Comparison of ENCODE assay signal across 26 cellular contexts in the genomic region with DNA sequence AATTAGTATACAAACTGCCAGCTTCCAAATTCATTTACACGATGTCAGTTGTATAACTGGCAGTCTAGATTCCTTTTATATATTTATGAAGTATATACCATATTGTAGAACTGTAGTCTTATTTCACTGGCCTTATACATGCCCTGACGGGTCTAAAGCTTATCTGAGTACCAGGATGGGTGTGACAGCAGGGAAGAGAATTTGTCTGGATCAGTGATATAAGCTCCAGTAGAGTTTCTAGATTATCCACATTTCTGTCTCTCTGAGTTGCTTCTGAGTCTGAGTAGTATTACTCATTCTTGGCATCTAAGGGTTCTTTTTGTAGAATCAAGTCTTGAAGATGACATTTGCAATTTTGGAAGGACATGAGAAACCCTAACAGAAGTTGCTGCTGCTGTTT.
A peak's percentile ranks its signal among the peaks of the same experiment; 100 is the strongest.
DNase-seq lines count a peak whose midpoint lies in the region; ATAC-seq, FAIRE-seq and TF ChIP-seq lines count a peak whose summit lies in the region.
"Had no signal": no experiment of that assay in that cellular context is flagged by ENCODE, and none has a peak within 500 bp of the region (broad histone marks: within the 10 kb centered on the region; RNA-seq: fewer than 3 reads in every experiment).

No MANE protein-coding gene starts in this region.

- H2BK5ac ChIP-seq in IMR-90 (ENCODE audit: low read depth, low read length, poor library complexity, severe bottlenecking) (no peak overlapping the region), mesendoderm (ENCODE audit: low read length) (no peak overlapping the region)

- H2BK120ac ChIP-seq in IMR-90 (ENCODE audit: low read depth, low read length) (no peak overlapping the region), mesendoderm (ENCODE audit: low read depth, low read length) (no peak overlapping the region)

- H2AK9ac ChIP-seq in IMR-90 (replicated peaks; ENCODE audit: low read depth, low read length, poor library complexity): no peak overlapping the region

- no peaks in the 10 kb centered on the region for H3K9me3 ChIP-seq in IMR-90 (ENCODE audit: control insufficient read depth, insufficient read depth, low read length)

- no peak overlapping the region for H3K14ac ChIP-seq in IMR-90 (replicated peaks; ENCODE audit: low read depth, low read length)

- CTCF ChIA-PET in IMR-90 (lab: Yijun Ruan, JAX): no interaction called here

- no peak for TF ChIP-seq POLR2A in IMR-90 (IDR thresholded peaks at IDR 0.05; ENCODE audit: low read depth, low read length)

- H3K79me1 ChIP-seq in IMR-90 (ENCODE audit: low read depth in 1 of 2, low read length in 2 of 2) (no peaks in the 10 kb centered on the region), mesendoderm (ENCODE audit: low read length) (no peaks in the 10 kb centered on the region)

- H3K23ac ChIP-seq in IMR-90 (ENCODE audit: low read depth, low read length) (no peak overlapping the region), mesendoderm (ENCODE audit: low read length) (no peak overlapping the region)

- no TSS peak for BruUV-seq in IMR-90 (replicated peaks; lab: Mats Ljungman, UMichigan)

- dilution Hi-C loops in IMR-90 (cut with HindIII; ENCODE audit: low sequenced_read_pairs, unreplicated experiment): no loop called here

- H4K91ac ChIP-seq in IMR-90 (ENCODE audit: insufficient read depth, low read depth, low read length): no peak overlapping the region

- no peaks in the 10 kb centered on the region for H3K9me1 ChIP-seq in IMR-90 (ENCODE audit: insufficient read depth, low read length)

- no peak overlapping the region for H2AFZ ChIP-seq in IMR-90 (replicated peaks; ENCODE audit: low read length, poor library complexity)

- H3K9ac ChIP-seq in IMR-90 (ENCODE audit: low read depth, low read length) (no peak overlapping the region), mesendoderm (ENCODE audit: low read length) (no peak overlapping the region)

- intact Hi-C loops in IMR-90 (cut with micrococcal nuclease): no loop called here

- ATAC-seq in IMR-90 (ENCODE audit: low read depth): peak; percentile 24
- ATAC-seq: HCT116 had no signal

- DNase-seq in IMR-90 (peak; percentile 25), bronchial epithelial cell (ENCODE audit: low read depth) (peak; percentile 79), fibroblast of mammary gland (ENCODE audit: low read depth) (peak; percentile 6), mesendoderm (peak; percentile 44), SKM-1 treated with dmso at 0.1 percent for 144 hours (lab: John Stamatoyannopoulos, UW; ENCODE audit: unreplicated experiment) (no peak), middle frontal gyrus (ENCODE audit: extremely low spot score, low spot score) (no peak), brain microvascular endothelial cell (no peak), NCI-H526 treated with DMSO at 0.1 percent for 48 hours (lab: John Stamatoyannopoulos, UW) (no peak)
- DNase-seq: Calu3; CD8-positive, alpha-beta memory T cell; DMS53; GDM1; Karpas-422; MV-4-11; NCI-H1694; NCI-H2081; NCI-H2171 treated with DMSO at 0.1 percent for 48 hours; NCI-H446; NCI-H69; NK-92 treated with Interleukin-12 subunit alpha and Interleukin-12 subunit beta, amount 100 ng/mL, for 24 hours; SIG-M5 had no signal

- no peak overlapping the region for H2BK15ac ChIP-seq in IMR-90 (ENCODE audit: low read depth, low read length)
- H2BK15ac ChIP-seq in mesendoderm (replicated peaks; ENCODE audit: low read depth): no peak overlapping the region

- H3K4me1 ChIP-seq in IMR-90 (ENCODE audit: control insufficient read depth, insufficient read depth, low read length) (no peaks in the 10 kb centered on the region), mesendoderm (ENCODE audit: control insufficient read depth, low read depth, low read length) (no peaks in the 10 kb centered on the region)

- H3K4me3 ChIP-seq in IMR-90 (ENCODE audit: insufficient read depth, low read depth, low read length) (no peak overlapping the region), bronchial epithelial cell (ENCODE audit: low read depth, low read length) (no peak overlapping the region), fibroblast of mammary gland (ENCODE audit: control insufficient read depth, low read depth, low read length) (no peak overlapping the region), mesendoderm (ENCODE audit: low read length) (no peak overlapping the region), brain microvascular endothelial cell (ENCODE audit: low read depth, low read length) (no peak overlapping the region)

- H3K27me3 ChIP-seq in IMR-90 (ENCODE audit: control insufficient read depth, insufficient read depth, low read length) (no peaks in the 10 kb centered on the region), bronchial epithelial cell (ENCODE audit: control insufficient read depth, insufficient read depth, low read length) (no peaks in the 10 kb centered on the region), mesendoderm (ENCODE audit: insufficient read depth, low read length, poor library complexity) (no peaks in the 10 kb centered on the region), brain microvascular endothelial cell (replicated peaks) (no peaks in the 10 kb centered on the region)

- H4K20me1 ChIP-seq in IMR-90 (ENCODE audit: insufficient read depth, low read length): no peaks in the 10 kb centered on the region

- H3K27ac ChIP-seq in IMR-90 (ENCODE audit: insufficient read depth, low read length): no peak overlapping the region
- no peak overlapping the region for H3K27ac ChIP-seq in mesendoderm (ENCODE audit: low read depth, low read length)
- no peak overlapping the region for H3K27ac ChIP-seq in brain microvascular endothelial cell
- H3K27ac ChIP-seq: C4-2B had no signal

- H3K36me3 ChIP-seq in IMR-90 (ENCODE audit: control insufficient read depth, insufficient read depth, low read length): no peaks in the 10 kb centered on the region
- no peaks in the 10 kb centered on the region for H3K36me3 ChIP-seq in bronchial epithelial cell (ENCODE audit: control insufficient read depth, insufficient read depth, low read length)
- no peaks in the 10 kb centered on the region for H3K36me3 ChIP-seq in mesendoderm (ENCODE audit: control insufficient read depth, insufficient read depth, low read length)
- H3K36me3 ChIP-seq in brain microvascular endothelial cell (replicated peaks): no peaks in the 10 kb centered on the region

- H3K18ac ChIP-seq in IMR-90 (ENCODE audit: low read depth, low read length): no peak overlapping the region; the same call in 1 of the 2 replicates
- no peak overlapping the region for H3K18ac ChIP-seq in mesendoderm (ENCODE audit: low read length)

- no peak for TF ChIP-seq CTCF in IMR-90 (conservative IDR thresholded peaks at IDR 0.05; ENCODE audit: low read depth, low read length)
- no peak for TF ChIP-seq CTCF in bronchial epithelial cell (IDR thresholded peaks at IDR 0.05; ENCODE audit: insufficient read depth, low read length, severe bottlenecking)
- no peak for TF ChIP-seq CTCF in fibroblast of mammary gland (conservative IDR thresholded peaks at IDR 0.05; ENCODE audit: control insufficient read depth, insufficient read depth, low read depth, low read length)
- no peak for TF ChIP-seq CTCF in brain microvascular endothelial cell (IDR thresholded peaks at IDR 0.05; ENCODE audit: low read depth, low read length, missing control alignments)

- FAIRE-seq in bronchial epithelial cell (lab: Jason Lieb, UNC): no peak
- FAIRE-seq: A204.1, GM18507, H1 had no signal

- H2AK5ac ChIP-seq in IMR-90 (ENCODE audit: low read depth, low read length): no peak overlapping the region
- H2AK5ac ChIP-seq in mesendoderm (ENCODE audit: low read length): no peak overlapping the region

- H3K4me2 ChIP-seq in IMR-90 (ENCODE audit: low read depth, low read length) (no peak overlapping the region), mesendoderm (ENCODE audit: low read length) (no peak overlapping the region)

- POLR2A ChIA-PET in IMR-90 (lab: Charles Lee; ENCODE audit: unreplicated experiment): no interaction called here

- no peak for TF ChIP-seq RAD21 in IMR-90 (IDR thresholded peaks at IDR 0.05; ENCODE audit: low read length)

- H3K4ac ChIP-seq in IMR-90 (ENCODE audit: low read depth, low read length) (no peak overlapping the region), mesendoderm (ENCODE audit: low read depth, low read length) (no peak overlapping the region)

- H4K5ac ChIP-seq in IMR-90 (ENCODE audit: low read depth, low read length): no peak overlapping the region
- H4K5ac ChIP-seq in mesendoderm (ENCODE audit: low read length): no peak overlapping the region

- no peak overlapping the region for H4K8ac ChIP-seq in IMR-90 (ENCODE audit: low read depth in 2 of 2, low read length in 2 of 2)
- H4K8ac ChIP-seq in mesendoderm (ENCODE audit: low read depth, low read length): no peak overlapping the region

- H3K56ac ChIP-seq in IMR-90 (ENCODE audit: extremely low read depth, insufficient read depth, low read length) (no peak overlapping the region), mesendoderm (ENCODE audit: low read length) (no peak overlapping the region)

- no CpG with 5 or more reads among the region's 2 CpGs for WGBS in IMR-90 (ENCODE audit: extremely low coverage in 2 of 2, insufficient read length in 1 of 2), 2 experiments
- no CpG with 5 or more reads among the region's 2 CpGs for WGBS in mesendoderm (ENCODE audit: extremely low coverage, insufficient coverage, low lambda C conversion rate)

- H3K79me2 ChIP-seq in mesendoderm (ENCODE audit: control insufficient read depth, insufficient read depth, low read length): no peaks in the 10 kb centered on the region

- no peak overlapping the region for H2BK20ac ChIP-seq in IMR-90 (ENCODE audit: low read depth, low read length)

- in situ Hi-C loops in IMR-90 (cut with MboI; ENCODE audit: low sequenced_read_pairs): no loop called here
- in situ Hi-C loops in brain microvascular endothelial cell (cut with HindIII; ENCODE audit: low pct_ligation_motif_present, low sequenced_read_pairs): no loop called here

TF ChIP-seq in IMR-90, 13 proteins besides CTCF, POLR2A, EP300 and RAD21:
- no peak for TF ChIP-seq CEBPB (IDR thresholded peaks at IDR 0.05; ENCODE audit: low read depth, low read length)
- TF ChIP-seq, protein P1, sequence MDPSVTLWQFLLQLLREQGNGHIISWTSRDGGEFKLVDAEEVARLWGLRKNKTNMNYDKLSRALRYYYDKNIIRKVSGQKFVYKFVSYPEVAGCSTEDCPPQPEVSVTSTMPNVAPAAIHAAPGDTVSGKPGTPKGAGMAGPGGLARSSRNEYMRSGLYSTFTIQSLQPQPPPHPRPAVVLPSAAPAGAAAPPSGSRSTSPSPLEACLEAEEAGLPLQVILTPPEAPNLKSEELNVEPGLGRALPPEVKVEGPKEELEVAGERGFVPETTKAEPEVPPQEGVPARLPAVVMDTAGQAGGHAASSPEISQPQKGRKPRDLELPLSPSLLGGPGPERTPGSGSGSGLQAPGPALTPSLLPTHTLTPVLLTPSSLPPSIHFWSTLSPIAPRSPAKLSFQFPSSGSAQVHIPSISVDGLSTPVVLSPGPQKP (IDR thresholded peaks at IDR 0.05; ENCODE audit: borderline replicate concordance, low read depth, low read length): no peak
- no peak for TF ChIP-seq BHLHE40 (IDR thresholded peaks at IDR 0.05; ENCODE audit: low read depth, low read length)
TF ChIP-seq in IMR-90: peak in this region for 0.

Comparison
In these comparisons a context has a peak if more than half of its experiments do, and no peak if none do; other contexts are left out.
1. DNase-seq: peak in IMR-90 (single experiment), bronchial epithelial cell (single experiment), fibroblast of mammary gland (single experiment) and mesendoderm (single experiment); none in SKM-1 treated with dmso at 0.1 percent for 144 hours (single experiment), middle frontal gyrus (single experiment), brain microvascular endothelial cell (single experiment) and NCI-H526 treated with DMSO at 0.1 percent for 48 hours (single experiment).